ENCODE assay signal across 24 cellular contexts in the genomic region with DNA sequence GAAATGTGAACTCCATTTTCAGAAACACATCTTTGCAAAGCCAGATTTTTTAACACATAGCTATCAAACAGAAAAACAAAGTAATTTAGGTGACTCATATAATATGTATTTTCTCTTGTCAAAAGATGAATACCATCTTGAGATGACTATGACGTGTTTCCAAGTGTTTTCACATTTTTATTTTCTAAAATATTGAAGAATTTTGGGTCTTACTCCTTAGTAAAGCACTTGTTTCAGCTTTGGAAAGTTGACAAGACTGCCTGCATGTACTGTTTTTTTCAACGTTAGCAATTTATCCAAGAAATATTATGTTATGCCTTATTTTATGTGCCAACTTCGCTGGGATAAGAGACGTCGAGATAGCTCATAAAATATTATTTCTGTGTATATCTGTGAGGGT.
DNase-seq lines count a peak whose midpoint lies in the region; ATAC-seq and TF ChIP-seq lines count a peak whose summit lies in the region.
"Had no signal": no experiment of that assay in that cellular context is flagged by ENCODE, and none has a peak within 500 bp of the region (broad histone marks: within the 10 kb centered on the region; RNA-seq: fewer than 3 reads in every experiment).

No MANE protein-coding gene starts in this region.

- H3K36me3 Mint-ChIP-seq in T-cell: no peaks in the 10 kb centered on the region
- H3K36me3 Mint-ChIP-seq: CD4-positive, CD25-positive, alpha-beta regulatory T cell had no signal

- no peaks in the 10 kb centered on the region for H3K4me1 Mint-ChIP-seq in T-cell
- H3K4me1 Mint-ChIP-seq: CD4-positive, CD25-positive, alpha-beta regulatory T cell had no signal

- no peak overlapping the region for H3K4me3 Mint-ChIP-seq in T-cell
- H3K4me3 Mint-ChIP-seq: CD4-positive, CD25-positive, alpha-beta regulatory T cell had no signal

- ATAC-seq in GM21528 (IDR thresholded peaks at IDR 0.05; ENCODE audit: low FRiP score, unreplicated experiment) (no peak), T-cell (replicated peaks in 1 of 4) (no peak)
- ATAC-seq: GM12878, HCT116, PC-3, Right ventricle myocardium inferior, SK-N-SH treated with all-trans-retinoic acid at 6 μM for 48 hours had no signal

- TF ChIP-seq CTCF in fibroblast of the aortic adventitia (IDR thresholded peaks at IDR 0.05; ENCODE audit: insufficient read depth, low read length): no peak

- H3K27ac Mint-ChIP-seq in T-cell: no peak overlapping the region

- POLR2A ChIA-PET in T-cell (lab: Charles Lee): interaction anchor here in 1 of 2 donors (0.7 kb wide), 1 partner anchor 267 kb away, joined by 3 read pairs; no protein-coding TSS in a partner anchor

- CTCF ChIA-PET in T-cell (lab: Charles Lee): no interaction called here

- no peak overlapping the region for H3K4me3 ChIP-seq in fibroblast of the aortic adventitia (ENCODE audit: low read depth, low read length)
- H3K4me3 ChIP-seq: BLaER1, GM12878, SJCRH30 had no signal

- DNase-seq in ELR (ENCODE audit: low read depth): peak; percentile 7
- DNase-seq in amniotic epithelial cell (ENCODE audit: low read depth): peak; percentile 10
- DNase-seq in fibroblast of the aortic adventitia (ENCODE audit: low read depth): peak; percentile 69
- peak; percentile 9 for DNase-seq in stromal cell of bone marrow (ENCODE audit: low read depth)
- DNase-seq in NCI-H187 (lab: John Stamatoyannopoulos, UW): no peak
- DNase-seq in T-cell: no peak
- DNase-seq: CD4-positive, CD25-positive, alpha-beta regulatory T cell; GDM1; Karpas-422; MV-4-11; NCI-H1105 treated with DMSO at 0.1 percent for 48 hours; NCI-H2029 treated with DMSO at 0.1 percent for 48 hours; NCI-H446 treated with DMSO at 0.1 percent for 48 hours; NCI-H526; NCI-H82; NK-92 treated with Interleukin-12 subunit alpha and Interleukin-12 subunit beta, amount 100 ng/mL, for 24 hours; PC-3; SJCRH30 had no signal

- H3K27me3 Mint-ChIP-seq in T-cell: no peaks in the 10 kb centered on the region
- H3K27me3 Mint-ChIP-seq: CD4-positive, CD25-positive, alpha-beta regulatory T cell had no signal

- peaks cover 10 to 12% (median 10%) of the 10 kb centered on the region in 3 donors for H3K9me3 Mint-ChIP-seq in T-cell

Comparison
In these comparisons a context has a peak if more than half of its experiments do, and no peak if none do; other contexts are left out.
1. DNase-seq: peak in ELR (single experiment), amniotic epithelial cell (single experiment), fibroblast of the aortic adventitia (single experiment) and stromal cell of bone marrow (single experiment); none in NCI-H187 (0 of 2) and T-cell (0 of 34).